ENCODE assay signal across 12 cellular contexts in the genomic region with DNA sequence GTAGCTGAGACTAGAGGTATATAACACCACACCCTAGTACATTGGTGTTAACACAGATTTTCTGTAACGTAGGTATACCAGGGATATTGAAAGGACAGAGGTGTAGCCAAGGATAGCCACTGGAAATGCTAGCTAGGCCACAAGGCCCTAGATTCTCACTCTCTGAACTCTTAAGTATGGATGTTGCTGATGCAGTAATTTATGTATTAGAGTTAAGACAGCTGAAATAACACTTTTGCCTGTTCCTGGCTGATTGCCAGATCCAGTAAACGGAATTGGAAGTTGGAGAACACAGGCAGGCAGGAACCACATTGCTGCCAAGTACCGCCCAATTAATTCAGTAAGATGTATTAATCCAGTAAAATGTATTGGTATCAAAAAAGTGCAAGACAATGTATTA. TPM values are rescaled to one million over a fixed set of nuclear protein-coding genes. Genes with fewer than 3 reads are reported as not detected.
DNase-seq lines count a peak whose midpoint lies in the region; ATAC-seq, FAIRE-seq and TF ChIP-seq lines count a peak whose summit lies in the region.
"Had no signal": no experiment of that assay in that cellular context is flagged by ENCODE, and none has a peak within 500 bp of the region (broad histone marks: within the 10 kb centered on the region; RNA-seq: fewer than 3 reads in every experiment).

No MANE protein-coding gene starts in this region.

- no peak for TF ChIP-seq RAD21 in A549 (conservative IDR thresholded peaks at IDR 0.05 in 1 of 2, IDR thresholded peaks at IDR 0.05 in 1 of 2)

- H3K4me1 ChIP-seq in A549 (peaks cover 46% of the 10 kb centered on the region), upper lobe of left lung (peaks cover 21 to 52% (median 30%) of the 10 kb centered on the region in 4 donors)

- no peak for ATAC-seq in A549
- no peak for ATAC-seq in upper lobe of left lung (ENCODE audit: low FRiP score in 2 of 2)
- no peak for ATAC-seq in esophagus mucosa
- ATAC-seq: activated naive CD8-positive, alpha-beta T cell treated with anti-CD3 and anti-CD28 coated beads, Interleukin-2, amount 50 U/mL, for 24 hours; naive thymus-derived CD4-positive, alpha-beta T cell had no signal

- H3K27me3 Mint-ChIP-seq in HFFc6 (ENCODE audit: insufficient read depth): peaks cover 20% of the 10 kb centered on the region
- H3K27me3 Mint-ChIP-seq: activated naive CD8-positive, alpha-beta T cell treated with anti-CD3 and anti-CD28 coated beads, Interleukin-2, amount 50 U/mL, for 24 hours; naive thymus-derived CD4-positive, alpha-beta T cell had no signal

- no peaks in the 10 kb centered on the region; the same call in 1 of the 2 replicates for H3K9me3 Mint-ChIP-seq in HFFc6
- H3K9me3 Mint-ChIP-seq: activated naive CD8-positive, alpha-beta T cell treated with anti-CD3 and anti-CD28 coated beads, Interleukin-2, amount 50 U/mL, for 24 hours had no signal

- DNase-seq in A549 (ENCODE audit: low read depth in 1 of 2, low spot score in 1 of 2) (no peak), HFFc6 (no peak), brain microvascular endothelial cell (no peak), lung microvascular endothelial cell (ENCODE audit: low read depth in 2 of 2) (peak; percentile 81 to 85), upper lobe of left lung (no peak), DMS153 treated with DMSO at 0.1 percent for 48 hours (lab: John Stamatoyannopoulos, UW; ENCODE audit: unreplicated experiment) (no peak)
- no peak for DNase-seq in activated CD4-positive, alpha-beta T cell treated with anti-CD3 and anti-CD28 coated beads for 4 hours
- DNase-seq: activated naive CD8-positive, alpha-beta T cell treated with anti-CD3 and anti-CD28 coated beads, Interleukin-2, amount 50 U/mL, for 24 hours; DMS53; naive thymus-derived CD4-positive, alpha-beta T cell had no signal

- in situ Hi-C loops in brain microvascular endothelial cell (cut with HindIII; ENCODE audit: low pct_ligation_motif_present, low sequenced_read_pairs): no loop called here

- no peak for TF ChIP-seq EP300 in A549 (IDR thresholded peaks at IDR 0.05)
- no peak for TF ChIP-seq EP300 in upper lobe of left lung (IDR thresholded peaks at IDR 0.05)

- CTCF ChIA-PET in A549 (lab: Yijun Ruan, JAX): interaction anchor here (0.6 to 1.7 kb wide), 4 partner anchors 11 to 140 kb away, joined by 3 to 4 read pairs (median 4); no protein-coding TSS in a partner anchor

- H3K36me3 ChIP-seq in brain microvascular endothelial cell (replicated peaks) (peaks cover 11% of the 10 kb centered on the region), upper lobe of left lung (no peaks in the 10 kb centered on the region)

- peaks cover 75% of the 10 kb centered on the region for H3K4me1 Mint-ChIP-seq in HFFc6 (ENCODE audit: low read depth)

- FAIRE-seq in A549 (lab: Jason Lieb, UNC): no peak

- peak overlapping the region; percentile 100 for H3K27ac Mint-ChIP-seq in HFFc6

- TF ChIP-seq POLR2A in A549 (IDR thresholded peaks at IDR 0.05; ENCODE audit: low read length): no peak
- no peak for TF ChIP-seq POLR2A in upper lobe of left lung (IDR thresholded peaks at IDR 0.05)

- H3K27me3 ChIP-seq in brain microvascular endothelial cell (replicated peaks) (no peaks in the 10 kb centered on the region), upper lobe of left lung (no peaks in the 10 kb centered on the region)

- H3K4me3 ChIP-seq in A549 (peak overlapping the region; percentile 81; the same call in 2 of the 3 replicates), brain microvascular endothelial cell (ENCODE audit: low read depth, low read length) (peak overlapping the region; percentile 98), upper lobe of left lung (peak overlapping the region in 1 of 4 donors; percentile 93)

- H3K9me3 ChIP-seq in A549 (no peaks in the 10 kb centered on the region), upper lobe of left lung (no peaks in the 10 kb centered on the region)

- POLR2A ChIA-PET in A549 (lab: Yijun Ruan, JAX): no interaction called here

- H3K27ac ChIP-seq in A549 (no peak overlapping the region), brain microvascular endothelial cell (no peak overlapping the region), upper lobe of left lung (no peak overlapping the region)

- 67% methylated on average over 3 of the region's 3 CpGs for WGBS in A549 (ENCODE audit: missing lambda C conversion rate)
- 53 to 54% methylated on average over 3 of the region's 3 CpGs for WGBS in upper lobe of left lung, 2 donors

- peak overlapping the region; percentile 89 for H3K4me2 ChIP-seq in A549

- TF ChIP-seq CTCF in A549 (IDR thresholded peaks at IDR 0.05): no peak
- TF ChIP-seq CTCF in HFFc6 (IDR thresholded peaks at IDR 0.05): no peak
- no peak for TF ChIP-seq CTCF in brain microvascular endothelial cell (IDR thresholded peaks at IDR 0.05; ENCODE audit: low read depth, low read length, missing control alignments)
- TF ChIP-seq CTCF in upper lobe of left lung (IDR thresholded peaks at IDR 0.05): no peak

- peak overlapping the region; percentile 99 for H3K4me3 Mint-ChIP-seq in HFFc6

- peaks cover 52% of the 10 kb centered on the region for H3K36me3 Mint-ChIP-seq in HFFc6 (ENCODE audit: low read depth)

TF ChIP-seq in A549, 52 proteins besides CTCF, POLR2A, EP300 and RAD21:
- peak; percentile 9 for TF ChIP-seq MAFK (IDR thresholded peaks at IDR 0.05; ENCODE audit: partially characterized antibody)
- no peak for TF ChIP-seq ZSCAN20 (CRISPR knock-in tag; IDR thresholded peaks at IDR 0.05)

RNA-seq across cellular contexts. Expression of a gene that starts 1.8 kb away (rescaled TPM):
- polyA plus RNA-seq in A549 (2011; rRNA removed) (182 and 233 TPM in 2 replicates), A549 (2017; fragmentation: RNase III; extraction: RNeasy Plus Mini Kit Qiagen cat#74134 plus additional on column Dnase treatment) (186 to 198 TPM (median 192 TPM) in 3 replicates)
- polyA plus RNA-seq in A549 (2012; cell fraction: cytosol; rRNA removed): 43.8 and 44.0 TPM in 2 replicates
- 25.1 and 38.1 TPM in 2 replicates for polyA plus RNA-seq in A549 (2012; cell fraction: nucleus; rRNA removed)
- polyA minus RNA-seq in A549 (2011; rRNA and poly(A)+ RNA removed): 53.6 and 71.7 TPM in 2 replicates
- total RNA-seq in HFFc6 (2021; fragmentation: NEBNext Ultra II Directional; extraction: Animal tissue kit (Norgen Biotek cat#: 25700)): 100 to 1,000 TPM; 821 to 941 (median 887) TPM
- total RNA-seq in lung microvascular endothelial cell (227 and 242 TPM in 2 replicates), upper lobe of left lung (100 to 1,000 TPM in 2 of 6 donors, 10 to 100 TPM in 4; 25.1 to 113 (median 76.6) TPM), esophagus mucosa (21.4 TPM)

RNA-seq across cellular contexts. Expression of a gene that starts 34.6 kb away (rescaled TPM):
- polyA plus RNA-seq in A549 (2011; rRNA removed) (not detected in 2 replicates), A549 (2017; fragmentation: RNase III; extraction: RNeasy Plus Mini Kit Qiagen cat#74134 plus additional on column Dnase treatment) (not detected in 3 replicates)
- not detected in 2 replicates for polyA plus RNA-seq in A549 (2012; cell fraction: cytosol; rRNA removed)
- polyA plus RNA-seq in A549 (2012; cell fraction: nucleus; rRNA removed): not detected in 2 replicates
- polyA minus RNA-seq in A549 (2011; rRNA and poly(A)+ RNA removed): not detected in 2 replicates
- total RNA-seq in HFFc6 (2021; fragmentation: NEBNext Ultra II Directional; extraction: Animal tissue kit (Norgen Biotek cat#: 25700)): not detected
- total RNA-seq in lung microvascular endothelial cell (not detected in 2 replicates), upper lobe of left lung (not detected), esophagus mucosa (not detected)
- total RNA-seq: naive thymus-derived CD4-positive, alpha-beta T cell; subcutaneous adipose tissue had no signal
- polyA plus RNA-seq: naive thymus-derived CD4-positive, alpha-beta T cell had no signal

RNA-seq across cellular contexts. Expression of a gene that starts 50.8 kb away (rescaled TPM):
- 5.4 and 5.6 TPM in 2 replicates for polyA plus RNA-seq in A549 (2011; rRNA removed)
- 1.7 and 1.8 TPM in 2 replicates for polyA plus RNA-seq in A549 (2012; cell fraction: cytosol; rRNA removed)
- 4.9 and 5.3 TPM in 2 replicates for polyA plus RNA-seq in A549 (2012; cell fraction: nucleus; rRNA removed)
- 3.6 to 7.3 TPM (median 4.7 TPM) in 3 replicates for polyA plus RNA-seq in A549 (2017; fragmentation: RNase III; extraction: RNeasy Plus Mini Kit Qiagen cat#74134 plus additional on column Dnase treatment)
- polyA minus RNA-seq in A549 (2011; rRNA and poly(A)+ RNA removed): 5.0 and 6.4 TPM in 2 replicates
- total RNA-seq in HFFc6 (2021; fragmentation: NEBNext Ultra II Directional; extraction: Animal tissue kit (Norgen Biotek cat#: 25700)): 10 to 100 TPM in 4 of 6 experiments, 1 to 10 TPM in 2; 7.4 to 16.5 (median 13.7) TPM
- 0.99 and 1.1 TPM in 2 replicates for total RNA-seq in lung microvascular endothelial cell
- 1 to 10 TPM in 5 of 6 donors, under 1 TPM in 1; 0.46 to 7.2 (median 2.2) TPM for total RNA-seq in upper lobe of left lung
- total RNA-seq in esophagus mucosa: 0.76 TPM

Comparison
In these comparisons a context has a peak if more than half of its experiments do, and no peak if none do; other contexts are left out.
1. DNase-seq: peak in lung microvascular endothelial cell (2 of 2); none in A549 (0 of 2), HFFc6 (single experiment), brain microvascular endothelial cell (single experiment), upper lobe of left lung (0 of 2), DMS153 treated with DMSO at 0.1 percent for 48 hours (single experiment) and activated CD4-positive, alpha-beta T cell treated with anti-CD3 and anti-CD28 coated beads for 4 hours (0 of 2).